In the genomic region with DNA sequence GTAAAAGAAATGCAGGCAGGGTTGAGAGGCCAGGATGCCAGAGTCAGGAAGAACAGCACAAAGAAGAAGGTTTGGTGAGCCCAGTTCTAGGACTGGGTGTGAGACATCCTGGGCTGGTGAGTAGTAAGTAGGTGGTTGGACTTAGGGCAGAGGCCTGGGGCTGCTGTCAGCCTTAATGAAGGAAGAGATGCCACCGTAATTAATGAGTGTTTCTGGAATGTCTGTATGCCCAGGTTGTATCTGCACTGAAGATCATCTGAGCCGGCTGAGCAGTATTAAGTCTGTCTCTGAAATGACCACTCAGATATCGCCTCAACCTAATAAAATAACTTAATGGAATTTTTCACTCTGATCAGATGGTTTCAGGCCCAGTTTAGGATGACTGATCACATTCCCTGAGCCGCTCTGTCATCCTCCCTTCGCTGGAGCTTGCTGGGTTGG, we compare ENCODE assay signal across 2 cellular contexts.
TF ChIP-seq lines count a peak whose summit lies in the region.

No MANE protein-coding gene starts in this region.

TF ChIP-seq in SK-N-SH treated with all-trans-retinoic acid at 6 μM for 48 hours, 23 proteins besides CTCF, POLR2A, EP300 and RAD21 (continued from another document):
- TF ChIP-seq, protein P1, sequence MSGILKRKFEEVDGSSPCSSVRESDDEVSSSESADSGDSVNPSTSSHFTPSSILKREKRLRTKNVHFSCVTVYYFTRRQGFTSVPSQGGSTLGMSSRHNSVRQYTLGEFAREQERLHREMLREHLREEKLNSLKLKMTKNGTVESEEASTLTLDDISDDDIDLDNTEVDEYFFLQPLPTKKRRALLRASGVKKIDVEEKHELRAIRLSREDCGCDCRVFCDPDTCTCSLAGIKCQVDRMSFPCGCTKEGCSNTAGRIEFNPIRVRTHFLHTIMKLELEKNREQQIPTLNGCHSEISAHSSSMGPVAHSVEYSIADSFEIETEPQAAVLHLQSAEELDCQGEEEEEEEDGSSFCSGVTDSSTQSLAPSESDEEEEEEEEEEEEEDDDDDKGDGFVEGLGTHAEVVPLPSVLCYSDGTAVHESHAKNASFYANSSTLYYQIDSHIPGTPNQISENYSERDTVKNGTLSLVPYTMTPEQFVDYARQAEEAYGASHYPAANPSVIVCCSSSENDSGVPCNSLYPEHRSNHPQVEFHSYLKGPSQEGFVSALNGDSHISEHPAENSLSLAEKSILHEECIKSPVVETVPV (CRISPR knock-in tag; IDR thresholded peaks at IDR 0.05) = no peak
- TF ChIP-seq SNAI2 (CRISPR knock-in tag; IDR thresholded peaks at IDR 0.05) (peak; percentile 16; the same call in 1 of the 2 replicates), ZNF70 (CRISPR knock-in tag; IDR thresholded peaks at IDR 0.05) (no peak)

TF ChIP-seq in SK-N-SH, 30 proteins besides CTCF, POLR2A, EP300 and RAD21 (continued from another document):
- TF ChIP-seq, protein P2, sequence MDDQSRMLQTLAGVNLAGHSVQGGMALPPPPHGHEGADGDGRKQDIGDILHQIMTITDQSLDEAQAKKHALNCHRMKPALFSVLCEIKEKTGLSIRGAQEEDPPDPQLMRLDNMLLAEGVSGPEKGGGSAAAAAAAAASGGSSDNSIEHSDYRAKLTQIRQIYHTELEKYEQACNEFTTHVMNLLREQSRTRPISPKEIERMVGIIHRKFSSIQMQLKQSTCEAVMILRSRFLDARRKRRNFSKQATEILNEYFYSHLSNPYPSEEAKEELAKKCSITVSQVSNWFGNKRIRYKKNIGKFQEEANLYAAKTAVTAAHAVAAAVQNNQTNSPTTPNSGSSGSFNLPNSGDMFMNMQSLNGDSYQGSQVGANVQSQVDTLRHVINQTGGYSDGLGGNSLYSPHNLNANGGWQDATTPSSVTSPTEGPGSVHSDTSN (IDR thresholded peaks at IDR 0.05) = no peak; the same call in 1 of the 2 replicates
- TF ChIP-seq SIN3A (IDR thresholded peaks at IDR 0.05; ENCODE audit: borderline replicate concordance, low read depth, low read length) = no peak
- TF ChIP-seq TCF12 (IDR thresholded peaks at IDR 0.05) = no peak
- TF ChIP-seq ZBTB33 (IDR thresholded peaks at IDR 0.05; ENCODE audit: borderline replicate concordance, low read depth) = no peak
- no peak for TF ChIP-seq FOXM1 (IDR thresholded peaks at IDR 0.05; ENCODE audit: low read depth)
- no peak for TF ChIP-seq JUND (IDR thresholded peaks at IDR 0.05)
- no peak for TF ChIP-seq EZH2phosphoT487 (IDR thresholded peaks at IDR 0.05; ENCODE audit: borderline replicate concordance, low read depth)
- no peak for TF ChIP-seq NRF1 (IDR thresholded peaks at IDR 0.05; ENCODE audit: low read depth, low read length)
- TF ChIP-seq TAF1 (IDR thresholded peaks at IDR 0.05; ENCODE audit: borderline replicate concordance, low read depth, low read length) = no peak
- TF ChIP-seq RCOR1 (IDR thresholded peaks at IDR 0.05; ENCODE audit: low read length) = no peak
- TF ChIP-seq, protein P3, sequence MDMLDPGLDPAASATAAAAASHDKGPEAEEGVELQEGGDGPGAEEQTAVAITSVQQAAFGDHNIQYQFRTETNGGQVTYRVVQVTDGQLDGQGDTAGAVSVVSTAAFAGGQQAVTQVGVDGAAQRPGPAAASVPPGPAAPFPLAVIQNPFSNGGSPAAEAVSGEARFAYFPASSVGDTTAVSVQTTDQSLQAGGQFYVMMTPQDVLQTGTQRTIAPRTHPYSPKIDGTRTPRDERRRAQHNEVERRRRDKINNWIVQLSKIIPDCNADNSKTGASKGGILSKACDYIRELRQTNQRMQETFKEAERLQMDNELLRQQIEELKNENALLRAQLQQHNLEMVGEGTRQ (IDR thresholded peaks at IDR 0.05; ENCODE audit: borderline replicate concordance, low read depth, low read length) = no peak
- TF ChIP-seq YY1 (IDR thresholded peaks at IDR 0.05; ENCODE audit: low read depth) = no peak
- TF ChIP-seq MXI1 (IDR thresholded peaks at IDR 0.05; ENCODE audit: low read depth, low read length) = no peak
TF ChIP-seq in SK-N-SH: peak in this region for 0.
